1 cellular context compared by ENCODE assay signal in genomic region chr1:23854568-23854967, GRCh38.
TF ChIP-seq lines count a peak whose summit lies in the region.

No MANE protein-coding gene starts in this region.

TF ChIP-seq in IMR-90, 13 proteins besides CTCF, POLR2A, EP300 and RAD21:
- no peak for TF ChIP-seq RCOR1 (IDR thresholded peaks at IDR 0.05; ENCODE audit: insufficient replicate concordance, low read length)
- no peak for TF ChIP-seq MAZ (IDR thresholded peaks at IDR 0.05; ENCODE audit: borderline replicate concordance, low read depth, low read length)
- no peak for TF ChIP-seq USF2 (IDR thresholded peaks at IDR 0.05; ENCODE audit: low read depth, low read length)
- TF ChIP-seq RFX5 (IDR thresholded peaks at IDR 0.05; ENCODE audit: low read depth, low read length): no peak
- no peak for TF ChIP-seq NFE2L2 (IDR thresholded peaks at IDR 0.05; ENCODE audit: low read depth, low read length)
- TF ChIP-seq BHLHE40 (IDR thresholded peaks at IDR 0.05; ENCODE audit: low read depth, low read length): no peak
- TF ChIP-seq FOS (IDR thresholded peaks at IDR 0.05; ENCODE audit: low read depth, low read length): no peak
